1 cellular context compared by ENCODE assay signal in the genomic region with DNA sequence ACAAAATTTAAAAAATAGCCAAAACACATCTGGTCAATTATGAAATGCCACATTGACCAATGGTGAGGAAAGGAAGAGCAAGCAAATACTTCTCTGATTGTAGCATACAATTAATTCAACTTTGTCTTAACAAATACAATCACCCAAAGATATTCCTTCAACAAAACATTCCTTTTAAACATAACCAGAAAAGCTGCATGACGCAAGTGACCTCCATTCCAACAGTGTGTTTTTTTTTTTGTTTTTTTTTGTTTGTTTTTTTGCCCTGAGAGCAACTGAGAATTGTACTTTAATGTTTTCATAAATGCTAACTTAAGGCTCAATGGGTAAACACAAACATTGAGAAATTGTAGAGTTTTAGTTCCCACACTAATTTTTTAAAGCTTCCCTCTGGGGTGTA.
TF ChIP-seq lines count a peak whose summit lies in the region.

No MANE protein-coding gene starts in this region.

TF ChIP-seq in liver, 16 proteins besides CTCF, POLR2A, EP300 and RAD21 (continued from another document):
- TF ChIP-seq EGR1 (IDR thresholded peaks at IDR 0.05; ENCODE audit: low read depth in 2 of 2), result no peak
- no peak for TF ChIP-seq FOXA1 (IDR thresholded peaks at IDR 0.05)
